In genomic region chr18:44802508-44802907, GRCh38 we compare ENCODE assay signal across 9 cellular contexts.
DNase-seq lines count a peak whose midpoint lies in the region; ATAC-seq, FAIRE-seq and TF ChIP-seq lines count a peak whose summit lies in the region.
"Had no signal": no experiment of that assay in that cellular context is flagged by ENCODE, and none has a peak within 500 bp of the region (broad histone marks: within the 10 kb centered on the region; RNA-seq: fewer than 3 reads in every experiment).

No MANE protein-coding gene starts in this region.

- H3K4me2 ChIP-seq in endothelial cell of umbilical vein (ENCODE audit: insufficient read depth, low read length) = no peak overlapping the region

- H3K4me3 ChIP-seq in endothelial cell of umbilical vein (replicated peaks in 1 of 3; ENCODE audit: insufficient read depth in 1 of 3, low read depth in 1 of 3, low read length in 3 of 3) = no peak overlapping the region

- H4K20me1 ChIP-seq in endothelial cell of umbilical vein (replicated peaks; ENCODE audit: control insufficient read depth, extremely low read depth, insufficient read depth, low read length) = no peaks in the 10 kb centered on the region

- POLR2A ChIA-PET in endothelial cell of umbilical vein (lab: Charles Lee) = no interaction called here

- TF ChIP-seq CTCF in natural killer cell (IDR thresholded peaks at IDR 0.05) (no peak), endothelial cell of umbilical vein (IDR thresholded peaks at IDR 0.05; ENCODE audit: extremely low read depth in 1 of 2, insufficient read depth in 1 of 2, low read depth in 1 of 2, low read length in 2 of 2) (no peak)

- H3K79me2 ChIP-seq in endothelial cell of umbilical vein (ENCODE audit: control insufficient read depth, insufficient read depth, low read length) = no peaks in the 10 kb centered on the region

- H3K4me1 ChIP-seq in endothelial cell of umbilical vein (ENCODE audit: control insufficient read depth, extremely low read depth, insufficient read depth, low read length) = no peaks in the 10 kb centered on the region

- dilution Hi-C loops in endothelial cell of umbilical vein (cut with MboI; ENCODE audit: extremely low pct_ligation_motif_present, low sequenced_read_pairs) = no loop called here

- no peaks in the 10 kb centered on the region for H3K27me3 Mint-ChIP-seq in natural killer cell treated with Interleukin-12 subunit alpha and Interleukin-12 subunit beta and Interleukin-15 and Interleukin-18, amount 100 ng/mL, for 72 hours
- H3K27me3 Mint-ChIP-seq in natural killer cell (ENCODE audit: low read depth in 2 of 2) = peaks cover 0 to under 1% of the 10 kb centered on the region in 2 donors

- peaks cover 77 to 78% of the 10 kb centered on the region in 2 donors for H3K4me1 Mint-ChIP-seq in natural killer cell treated with Interleukin-12 subunit alpha and Interleukin-12 subunit beta and Interleukin-15 and Interleukin-18, amount 100 ng/mL, for 72 hours (ENCODE audit: low read depth in 2 of 2)
- peaks cover 45 to 69% of the 10 kb centered on the region in 2 donors for H3K4me1 Mint-ChIP-seq in natural killer cell

- no TSS peak for BruUV-seq in endothelial cell of umbilical vein (replicated peaks; lab: Mats Ljungman, UMichigan)

- H3K9me3 Mint-ChIP-seq in natural killer cell treated with Interleukin-12 subunit alpha and Interleukin-12 subunit beta and Interleukin-15 and Interleukin-18, amount 100 ng/mL, for 72 hours = peaks cover 8% of the 10 kb centered on the region
- peaks cover 0 to 4% of the 10 kb centered on the region in 2 donors for H3K9me3 Mint-ChIP-seq in natural killer cell
- H3K9me3 Mint-ChIP-seq in activated naive CD4-positive, alpha-beta T cell treated with anti-CD3 and anti-CD28 coated beads, Interleukin-2, amount 50 U/mL, for 72 hours = peaks cover 6 to 12% of the 10 kb centered on the region in 2 donors

- intact Hi-C loops in natural killer cell (cut with micrococcal nuclease) (no loop called here), endothelial cell of umbilical vein (cut with micrococcal nuclease) (no loop called here)

- no peak overlapping the region for H3K9ac ChIP-seq in endothelial cell of umbilical vein (replicated peaks; ENCODE audit: extremely low read depth, insufficient read depth, low read length)

- no peak overlapping the region for H3K27ac ChIP-seq in endothelial cell of umbilical vein (ENCODE audit: insufficient read depth, low read depth, low read length)

- no peaks in the 10 kb centered on the region for H3K9me1 ChIP-seq in endothelial cell of umbilical vein (replicated peaks; ENCODE audit: control insufficient read depth, extremely low read depth, insufficient read depth, low read length)

- CTCF ChIA-PET in endothelial cell of umbilical vein (lab: Charles Lee) = no interaction called here

- no peaks in the 10 kb centered on the region for H3K36me3 ChIP-seq in endothelial cell of umbilical vein (ENCODE audit: control insufficient read depth in 2 of 2, extremely low read depth in 1 of 2, insufficient read depth in 2 of 2, low read length in 2 of 2)

- no peak for FAIRE-seq in endothelial cell of umbilical vein (lab: Jason Lieb, UNC)

- H3K36me3 Mint-ChIP-seq in natural killer cell treated with Interleukin-12 subunit alpha and Interleukin-12 subunit beta and Interleukin-15 and Interleukin-18, amount 100 ng/mL, for 72 hours = peaks cover 36% of the 10 kb centered on the region
- peaks cover 7% of the 10 kb centered on the region for H3K36me3 Mint-ChIP-seq in natural killer cell
- H3K36me3 Mint-ChIP-seq in activated naive CD4-positive, alpha-beta T cell treated with anti-CD3 and anti-CD28 coated beads, Interleukin-2, amount 50 U/mL, for 72 hours = peaks cover 10 to 13% of the 10 kb centered on the region in 2 donors

- no peak for DNase-seq in natural killer cell treated with Interleukin-12 subunit alpha and Interleukin-12 subunit beta and Interleukin-15 and Interleukin-18, amount 100 ng/mL, for 72 hours (ENCODE audit: low spot score)
- DNase-seq in natural killer cell = no peak
- DNase-seq in endothelial cell of umbilical vein (ENCODE audit: low read depth, low spot score) = no peak
- peak; percentile 29 for DNase-seq in myocyte (ENCODE audit: low read depth)
- DNase-seq in NCI-H1417 (lab: John Stamatoyannopoulos, UW) = no peak
- DNase-seq in putamen (ENCODE audit: low spot score) = no peak
- DNase-seq in activated naive CD4-positive, alpha-beta T cell treated with anti-CD3 and anti-CD28 coated beads, Interleukin-2, amount 50 U/mL, for 72 hours (ENCODE audit: low spot score in 2 of 2) = no peak
- DNase-seq: activated naive CD4-positive, alpha-beta T cell had no signal

- no peak for TF ChIP-seq POLR2A in endothelial cell of umbilical vein (IDR thresholded peaks at IDR 0.05; ENCODE audit: low read depth, low read length)

- H3K9me3 ChIP-seq in endothelial cell of umbilical vein (replicated peaks; ENCODE audit: control insufficient read depth, insufficient read depth, low read length) = no peaks in the 10 kb centered on the region

- no peak overlapping the region for H2AFZ ChIP-seq in endothelial cell of umbilical vein (ENCODE audit: low read depth, low read length)

- ATAC-seq in natural killer cell treated with Interleukin-12 subunit alpha and Interleukin-12 subunit beta and Interleukin-15 and Interleukin-18, amount 100 ng/mL, for 72 hours = no peak
- ATAC-seq in natural killer cell (no peak), GM21515 (IDR thresholded peaks at IDR 0.05; ENCODE audit: unreplicated experiment) (no peak)
- no peak for ATAC-seq in activated naive CD4-positive, alpha-beta T cell treated with anti-CD3 and anti-CD28 coated beads, Interleukin-2, amount 50 U/mL, for 72 hours

- H3K4me3 Mint-ChIP-seq in natural killer cell treated with Interleukin-12 subunit alpha and Interleukin-12 subunit beta and Interleukin-15 and Interleukin-18, amount 100 ng/mL, for 72 hours = peak overlapping the region; percentile 41
- no peak overlapping the region for H3K4me3 Mint-ChIP-seq in natural killer cell

- no peaks in the 10 kb centered on the region for H3K27me3 ChIP-seq in endothelial cell of umbilical vein (ENCODE audit: control insufficient read depth in 2 of 2, insufficient read depth in 2 of 2, low read length in 2 of 2)

- peak overlapping the region; percentile 18 to 44 for H3K27ac Mint-ChIP-seq in natural killer cell treated with Interleukin-12 subunit alpha and Interleukin-12 subunit beta and Interleukin-15 and Interleukin-18, amount 100 ng/mL, for 72 hours
- no peak overlapping the region for H3K27ac Mint-ChIP-seq in natural killer cell
- no peak overlapping the region for H3K27ac Mint-ChIP-seq in activated naive CD4-positive, alpha-beta T cell treated with anti-CD3 and anti-CD28 coated beads, Interleukin-2, amount 50 U/mL, for 72 hours

TF ChIP-seq in endothelial cell of umbilical vein, 7 proteins besides CTCF, POLR2A, EP300 and RAD21:
- TF ChIP-seq JUN (IDR thresholded peaks at IDR 0.05; ENCODE audit: borderline replicate concordance, insufficient read depth, insufficient read length, low read depth) = peak; percentile 28
- TF ChIP-seq EZH2 (IDR thresholded peaks at IDR 0.05; ENCODE audit: borderline replicate concordance, low read depth, low read length, severe bottlenecking) = no peak

Comparison
In these comparisons a context has a peak if more than half of its experiments do, and no peak if none do; other contexts are left out.
1. H3K27ac Mint-ChIP-seq: peak in natural killer cell treated with Interleukin-12 subunit alpha and Interleukin-12 subunit beta and Interleukin-15 and Interleukin-18, amount 100 ng/mL, for 72 hours (2 of 2); none in natural killer cell (0 of 2) and activated naive CD4-positive, alpha-beta T cell treated with anti-CD3 and anti-CD28 coated beads, Interleukin-2, amount 50 U/mL, for 72 hours (0 of 2).